Comparison of ENCODE assay signal across 1 cellular context in genomic region chr9:97512966-97513560, GRCh38.
TF ChIP-seq lines count a peak whose summit lies in the region.

No MANE protein-coding gene starts in this region.

TF ChIP-seq in SK-N-SH treated with all-trans-retinoic acid at 6 μM for 48 hours, 23 proteins besides CTCF, POLR2A, EP300 and RAD21 (continued from another document):
- no peak for TF ChIP-seq ZNF565 (CRISPR knock-in tag; conservative IDR thresholded peaks at IDR 0.05; ENCODE audit: low read depth)
- TF ChIP-seq ISL1 (CRISPR knock-in tag; IDR thresholded peaks at IDR 0.05), result no peak
- TF ChIP-seq SNAI2 (CRISPR knock-in tag; IDR thresholded peaks at IDR 0.05), result no peak
